In genomic region chr1:146007048-146007784, GRCh38 we compare ENCODE assay signal across 8 cellular contexts. TPM values are rescaled to one million over a fixed set of nuclear protein-coding genes. Genes with fewer than 3 reads are reported as not detected.
A peak's percentile ranks its signal among the peaks of the same experiment; 100 is the strongest.
DNase-seq lines count a peak whose midpoint lies in the region; ATAC-seq and TF ChIP-seq lines count a peak whose summit lies in the region.

No MANE protein-coding gene starts in this region.

- H3K4me1 ChIP-seq in right atrium auricular region, result peaks cover 0 to 8% of the 10 kb centered on the region in 2 donors
- H3K4me1 ChIP-seq in sigmoid colon, result peaks cover 0 to 30% (median 22%) of the 10 kb centered on the region in 4 donors

- H3K9me3 ChIP-seq in right atrium auricular region (no peaks in the 10 kb centered on the region), sigmoid colon (no peaks in the 10 kb centered on the region)

- TF ChIP-seq CTCF in GM20000 (IDR thresholded peaks at IDR 0.05; ENCODE audit: extremely low read depth, missing control alignments) (peak; percentile 35), right atrium auricular region (IDR thresholded peaks at IDR 0.05) (peak; percentile 66 to 91), sigmoid colon (IDR thresholded peaks at IDR 0.05) (peak; percentile 78 to 97 (median 82))

- peak; percentile 72 to 74 for TF ChIP-seq POLR2A in sigmoid colon (IDR thresholded peaks at IDR 0.05)

- TF ChIP-seq EP300 in sigmoid colon (IDR thresholded peaks at IDR 0.05), result peak; percentile 72 to 95 (median 91)

- intact Hi-C loops in sigmoid colon (cut with DNase I), result loop anchor here (1.0 kb wide), 1 partner anchor 30 kb away; no protein-coding TSS in a partner anchor

- ATAC-seq in HG02763 (IDR thresholded peaks at IDR 0.05; ENCODE audit: unreplicated experiment), result no peak

- peak overlapping the region; percentile 7 to 24 for H3K4me3 ChIP-seq in right atrium auricular region
- peak overlapping the region; percentile 19 to 28 (median 22) for H3K4me3 ChIP-seq in sigmoid colon

- peak; percentile 67 for DNase-seq in AG20443 (ENCODE audit: low spot score)
- peak; percentile 82 for DNase-seq in GM20000 (ENCODE audit: low spot score)
- peak; percentile 63 for DNase-seq in NCI-H1436 (lab: John Stamatoyannopoulos, UW)
- peak; percentile 67 for DNase-seq in SW480 (ENCODE audit: low spot score)
- DNase-seq in right atrium auricular region (ENCODE audit: low spot score), result peak; percentile 73
- peak; percentile 87 for DNase-seq in sigmoid colon

- no peaks in the 10 kb centered on the region for H3K36me3 ChIP-seq in right atrium auricular region
- H3K36me3 ChIP-seq in sigmoid colon, result no peaks in the 10 kb centered on the region

- 0 to 1% methylated on average over 3 of the region's 3 CpGs for WGBS in sigmoid colon, 2 donors

- H3K27me3 ChIP-seq in right atrium auricular region, result no peaks in the 10 kb centered on the region
- H3K27me3 ChIP-seq in sigmoid colon, result no peaks in the 10 kb centered on the region

- H3K27ac ChIP-seq in angular gyrus (ENCODE audit: low read depth, low read length), result peak overlapping the region; percentile 76
- peak overlapping the region; percentile 75 to 84 for H3K27ac ChIP-seq in right atrium auricular region
- peak overlapping the region; percentile 80 to 83 (median 82) for H3K27ac ChIP-seq in sigmoid colon

RNA-seq across cellular contexts. Expression of gene TXNIP, which starts 10.8 kb away (rescaled TPM):
- 1,000 to 10,000 TPM in 1 of 2 donors, 100 to 1,000 TPM in 1; 898 to 1,186 TPM for total RNA-seq in right atrium auricular region
- total RNA-seq in sigmoid colon, result 1,000 to 10,000 TPM; 1,623 to 4,609 (median 1,842) TPM
- polyA plus RNA-seq in sigmoid colon, result 100 to 1,000 TPM; 326 to 783 (median 548) TPM

RNA-seq across cellular contexts. Expression of gene HJV, which starts 14.3 kb away (rescaled TPM):
- total RNA-seq in right atrium auricular region (100 to 1,000 TPM in 1 of 2 donors, 10 to 100 TPM in 1; 73.3 to 153 TPM), sigmoid colon (not detected)
- polyA plus RNA-seq in sigmoid colon, result not detected

RNA-seq across cellular contexts. Expression of gene POLR3GL, which starts 42.7 kb away (rescaled TPM):
- 10 to 100 TPM; 36.4 to 45.2 TPM for total RNA-seq in right atrium auricular region
- 10 to 100 TPM; 23.1 to 32.8 (median 27.4) TPM for total RNA-seq in sigmoid colon
- polyA plus RNA-seq in sigmoid colon, result 10 to 100 TPM; 35.9 to 47.4 (median 40.9) TPM

RNA-seq across cellular contexts. Expression of gene ANKRD34A, which starts 42.8 kb away (rescaled TPM):
- total RNA-seq in right atrium auricular region, result 1 to 10 TPM; 1.5 to 3.4 TPM
- total RNA-seq in sigmoid colon, result 1 to 10 TPM in 2 of 4 donors, under 1 TPM in 2; 0.33 to 1.9 (median 1.0) TPM
- under 1 TPM in 1 of 3 donors, not detected in 2; 0.41 TPM for polyA plus RNA-seq in sigmoid colon

RNA-seq across cellular contexts. Expression of gene LIX1L, which starts 49.4 kb away (rescaled TPM):
- total RNA-seq in right atrium auricular region (10 to 100 TPM; 26.6 to 36.6 TPM), sigmoid colon (10 to 100 TPM; 26.9 to 42.5 (median 36.0) TPM)
- polyA plus RNA-seq in sigmoid colon, result 1 to 10 TPM; 1.4 to 8.7 (median 3.0) TPM

Comparison
In these comparisons a context has a peak if more than half of its experiments do, and no peak if none do; other contexts are left out.
1. RNA of gene HJV, which starts 14.3 kb away (total RNA-seq): 73.3 to 153 TPM in right atrium auricular region; not detected in sigmoid colon; every median in the first group is over 10 times any median in the second.
2. Peak in every context shown above with its lines, with median percentiles within 50 percentile points of each other: DNase-seq, CTCF ChIP-seq and H3K27ac ChIP-seq.